ENCODE assay signal across 22 cellular contexts in the genomic region with DNA sequence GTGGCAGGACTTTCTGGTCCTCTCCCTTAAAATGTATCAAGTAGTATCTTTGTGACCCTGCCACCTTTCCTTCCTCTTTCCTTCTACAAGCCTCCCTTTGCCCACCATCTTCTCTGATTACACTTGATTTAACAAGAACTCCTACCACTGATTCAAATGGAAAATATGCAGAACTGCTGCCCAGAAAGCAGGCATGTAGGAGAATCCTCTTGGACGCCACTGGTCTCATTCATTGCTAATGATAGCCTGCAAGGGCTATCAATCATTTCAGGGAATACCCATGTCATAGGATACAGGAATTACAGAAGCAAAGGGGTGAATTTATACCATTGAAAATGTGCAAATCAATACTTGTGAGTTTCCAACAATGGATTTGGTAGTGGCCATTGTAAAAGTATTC.
"Had no signal": no experiment of that assay in that cellular context is flagged by ENCODE, and none has a peak within 500 bp of the region (broad histone marks: within the 10 kb centered on the region; RNA-seq: fewer than 3 reads in every experiment).

No MANE protein-coding gene starts in this region.

- H3K9me3 ChIP-seq: adrenal gland, body of pancreas, gastroesophageal sphincter, right lobe of liver, thoracic aorta, upper lobe of right lung had no signal

- H3K36me3 ChIP-seq: adrenal gland, gastroesophageal sphincter, heart right ventricle, right lobe of liver, stomach, thoracic aorta, upper lobe of right lung, WERI-Rb-1 had no signal

- DNase-seq: activated CD4-positive, alpha-beta T cell treated with anti-CD3 and anti-CD28 coated beads, Interleukin-2, amount 50 U/mL, for 4 hours; activated effector memory CD4-positive, alpha-beta T cell treated with anti-CD3 and anti-CD28 coated beads, Interleukin-2, amount 50 U/mL, for 16 hours; activated naive CD4-positive, alpha-beta T cell treated with anti-CD3 and anti-CD28 coated beads, Interleukin-2, amount 50 U/mL, for 16 hours; activated T-cell treated with anti-CD3 and anti-CD28 coated beads, Interleukin-2, amount 50 U/mL, for 72 hours; adrenal gland; body of pancreas; central memory CD4-positive, alpha-beta T cell; endodermal cell; mesenchymal stem cell; naive thymus-derived CD8-positive, alpha-beta T cell; right lobe of liver; stimulated activated CD4-positive, alpha-beta T cell treated with anti-CD3 and anti-CD28 coated beads, Interleukin-4, amount 100 ng/mL, for 24 hours; stomach; SW 1271; T-helper 2 cell; upper lobe of right lung; WERI-Rb-1 had no signal

- H3K27ac ChIP-seq: adrenal gland, body of pancreas, epithelial cell of prostate, gastroesophageal sphincter, right lobe of liver, stomach, thoracic aorta, upper lobe of right lung, WERI-Rb-1 had no signal

- ATAC-seq: activated T-cell treated with anti-CD3 and anti-CD28 coated beads, Interleukin-2, amount 50 U/mL, for 72 hours; body of pancreas; gastroesophageal sphincter; naive thymus-derived CD8-positive, alpha-beta T cell; right lobe of liver; stimulated activated effector memory CD8-positive, alpha-beta T cell treated with anti-CD3 and anti-CD28 coated beads, Interleukin-12 subunit alpha, Interleukin-12 subunit beta, amount 100 ng/mL, for 72 hours; upper lobe of right lung had no signal

- H3K4me3 ChIP-seq: adrenal gland, body of pancreas, gastroesophageal sphincter, heart right ventricle, right lobe of liver, stomach, thoracic aorta, upper lobe of right lung had no signal

- H3K27me3 ChIP-seq: body of pancreas, gastroesophageal sphincter, right lobe of liver, stomach, upper lobe of right lung had no signal

- H3K4me1 ChIP-seq: adrenal gland, body of pancreas, gastroesophageal sphincter, heart right ventricle, right lobe of liver, stomach, upper lobe of right lung had no signal
